1 cellular context compared by ENCODE assay signal in genomic region chr10:92420554-92421275, GRCh38.
TF ChIP-seq lines count a peak whose summit lies in the region.

No MANE protein-coding gene starts in this region.

TF ChIP-seq in liver, 16 proteins besides CTCF, POLR2A, EP300 and RAD21 (continued from another document):
- TF ChIP-seq ZBTB33 (IDR thresholded peaks at IDR 0.05) (no peak), JUND (IDR thresholded peaks at IDR 0.05) (no peak), HNF4A (conservative IDR thresholded peaks at IDR 0.05) (no peak), ATF3 (IDR thresholded peaks at IDR 0.05) (no peak), REST (IDR thresholded peaks at IDR 0.05) (no peak), YY1 (IDR thresholded peaks at IDR 0.05) (no peak), EGR1 (IDR thresholded peaks at IDR 0.05; ENCODE audit: low read depth in 2 of 2) (no peak), NR2F2 (IDR thresholded peaks at IDR 0.05) (no peak)
